17 cellular contexts compared by ENCODE assay signal in the genomic region with DNA sequence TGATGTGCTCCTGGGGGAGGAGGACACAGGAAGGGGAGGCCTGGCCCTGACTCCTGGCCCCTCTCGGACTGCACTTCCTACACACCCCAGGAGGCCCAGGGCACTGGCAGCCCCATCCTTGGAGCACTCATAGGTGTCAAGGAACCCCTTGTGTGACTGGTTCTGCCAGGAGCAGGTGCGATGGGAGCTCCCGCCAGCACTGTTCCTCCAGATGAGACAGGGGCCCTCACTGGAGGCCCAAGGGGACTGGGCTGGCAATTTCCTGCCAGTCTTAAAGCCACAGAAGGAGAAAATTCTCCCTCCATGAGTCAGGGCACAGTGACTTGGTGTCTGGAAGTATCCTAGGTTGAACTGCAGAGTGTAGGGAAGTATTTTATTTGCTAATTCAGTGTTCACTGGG. TPM values are rescaled to one million over a fixed set of nuclear protein-coding genes. Genes with fewer than 3 reads are reported as not detected.
DNase-seq lines count a peak whose midpoint lies in the region; ATAC-seq, FAIRE-seq and TF ChIP-seq lines count a peak whose summit lies in the region.
"Had no signal": no experiment of that assay in that cellular context is flagged by ENCODE, and none has a peak within 500 bp of the region (broad histone marks: within the 10 kb centered on the region; RNA-seq: fewer than 3 reads in every experiment).

No MANE protein-coding gene starts in this region.

- TF ChIP-seq CTCF in mammary epithelial cell (conservative IDR thresholded peaks at IDR 0.05 in 1 of 2, IDR thresholded peaks at IDR 0.05 in 1 of 2; ENCODE audit: extremely low read depth in 1 of 2, insufficient read depth in 1 of 2, low read depth in 1 of 2, low read length in 2 of 2) (no peak), breast epithelium (IDR thresholded peaks at IDR 0.05) (no peak), esophagus muscularis mucosa (IDR thresholded peaks at IDR 0.05) (no peak), testis (IDR thresholded peaks at IDR 0.05) (no peak), upper lobe of left lung (IDR thresholded peaks at IDR 0.05) (no peak)

- H3K9me3 ChIP-seq in mammary epithelial cell (replicated peaks; ENCODE audit: insufficient read depth, low read length) (no peaks in the 10 kb centered on the region), breast epithelium (no peaks in the 10 kb centered on the region), esophagus muscularis mucosa (no peaks in the 10 kb centered on the region), testis (no peaks in the 10 kb centered on the region), upper lobe of left lung (no peaks in the 10 kb centered on the region)
- H3K9me3 ChIP-seq: A549, adrenal gland, suprapubic skin had no signal

- TF ChIP-seq POLR2A in breast epithelium (IDR thresholded peaks at IDR 0.05): no peak
- no peak for TF ChIP-seq POLR2A in esophagus muscularis mucosa (IDR thresholded peaks at IDR 0.05; ENCODE audit: low read depth)
- TF ChIP-seq POLR2A in testis (IDR thresholded peaks at IDR 0.05): no peak
- TF ChIP-seq POLR2A in upper lobe of left lung (IDR thresholded peaks at IDR 0.05): no peak

- in situ Hi-C loops in mammary epithelial cell (cut with MboI; ENCODE audit: low sequenced_read_pairs in 2 of 2): no loop called here

- intact Hi-C loops in mammary epithelial cell (cut with micrococcal nuclease): no loop called here
- intact Hi-C loops in breast epithelium (cut with DNase I; ENCODE audit: low total_unique reads): no loop called here
- intact Hi-C loops in esophagus muscularis mucosa (cut with DNase I): no loop called here
- intact Hi-C loops in testis (cut with DNase I; ENCODE audit: low total_unique reads): no loop called here

- FAIRE-seq in RCC 7860 (lab: Jason Lieb, UNC): peak; percentile 69
- FAIRE-seq: A549 had no signal

- no peak for ATAC-seq in stimulated activated naive B cell treated with anti-CD40 and anti-IgM and Interleukin-4, amounts not matched to agents 10 μg/mL and 1 μg/mL and 100 μg/mL, for 72 hours (replicated peaks)
- ATAC-seq in upper lobe of left lung (ENCODE audit: low FRiP score in 2 of 2): no peak
- ATAC-seq: A549 had no signal

- BruUV-seq in mammary epithelial cell (replicated peaks; lab: Mats Ljungman, UMichigan): no TSS peak

- dilution Hi-C loops in mammary epithelial cell (cut with HindIII; ENCODE audit: low sequenced_read_pairs): no loop called here

- TF ChIP-seq EP300 in esophagus muscularis mucosa (IDR thresholded peaks at IDR 0.05): no peak
- no peak for TF ChIP-seq EP300 in upper lobe of left lung (IDR thresholded peaks at IDR 0.05)

- no peak overlapping the region for H3K4me3 Mint-ChIP-seq in stimulated activated naive B cell treated with anti-CD40 and anti-IgM and Interleukin-4, amounts not matched to agents 10 μg/mL and 1 μg/mL and 100 μg/mL, for 72 hours
- H3K4me3 Mint-ChIP-seq: T-helper 2 cell treated with Interferon-gamma antibody and Interleukin-4, amounts not matched to agents 5 μg/mL and 100 μg/mL, for 36 hours had no signal

- H3K4me2 ChIP-seq in mammary epithelial cell (ENCODE audit: insufficient read depth, low read depth, low read length): no peak overlapping the region
- H3K4me2 ChIP-seq: A549 had no signal

- H3K27me3 Mint-ChIP-seq in stimulated activated naive B cell treated with anti-CD40 and anti-IgM and Interleukin-4, amounts not matched to agents 10 μg/mL and 1 μg/mL and 100 μg/mL, for 72 hours: peaks cover 16 to 18% of the 10 kb centered on the region in 2 donors

- H4K20me1 ChIP-seq in mammary epithelial cell (ENCODE audit: insufficient read depth, low read length): no peaks in the 10 kb centered on the region

- no peak overlapping the region for H3K9ac ChIP-seq in mammary epithelial cell (ENCODE audit: insufficient read depth, low read length)

- DNase-seq in mammary epithelial cell (peak; percentile 11), breast epithelium (ENCODE audit: low spot score in 2 of 2) (no peak), RCC 7860 (ENCODE audit: low spot score) (peak; percentile 11), esophagus muscularis mucosa (ENCODE audit: extremely low spot score) (peak; percentile 79), testis (peak; percentile 8), Ammon's horn (ENCODE audit: low spot score) (no peak), upper lobe of left lung (no peak)
- no peak for DNase-seq in stimulated activated naive B cell treated with anti-CD40 and anti-IgM and Interleukin-4, amounts not matched to agents 10 μg/mL and 1 μg/mL and 100 μg/mL, for 72 hours
- DNase-seq: COR-L47, NCI-H2081 treated with DMSO at 0.1 percent for 48 hours, SHP77 had no signal

- H3K27ac ChIP-seq in mammary epithelial cell (ENCODE audit: insufficient read depth, low read depth, low read length) (no peak overlapping the region), breast epithelium (no peak overlapping the region), esophagus muscularis mucosa (replicated peaks in 1 of 4) (no peak overlapping the region), testis (no peak overlapping the region), upper lobe of left lung (no peak overlapping the region)
- H3K27ac ChIP-seq: A549, adrenal gland, suprapubic skin had no signal

- 58% methylated on average over 3 of the region's 3 CpGs for WGBS in mammary epithelial cell (ENCODE audit: low coverage, missing lambda C conversion rate)
- 42% methylated on average over 3 of the region's 3 CpGs for WGBS in esophagus muscularis mucosa
- WGBS in testis, 2 donors: 57 to 66% methylated on average over 3 of the region's 3 CpGs
- 33 to 52% methylated on average over 1 to 3 of the region's 3 CpGs for WGBS in upper lobe of left lung, 2 donors

- H3K27ac Mint-ChIP-seq in stimulated activated naive B cell treated with anti-CD40 and anti-IgM and Interleukin-4, amounts not matched to agents 10 μg/mL and 1 μg/mL and 100 μg/mL, for 72 hours: no peak overlapping the region
- H3K27ac Mint-ChIP-seq: T-helper 2 cell treated with Interferon-gamma antibody and Interleukin-4, amounts not matched to agents 5 μg/mL and 100 μg/mL, for 36 hours had no signal

- H3K36me3 Mint-ChIP-seq in stimulated activated naive B cell treated with anti-CD40 and anti-IgM and Interleukin-4, amounts not matched to agents 10 μg/mL and 1 μg/mL and 100 μg/mL, for 72 hours: no peaks in the 10 kb centered on the region

- H3K9me3 Mint-ChIP-seq in stimulated activated naive B cell treated with anti-CD40 and anti-IgM and Interleukin-4, amounts not matched to agents 10 μg/mL and 1 μg/mL and 100 μg/mL, for 72 hours: peaks cover 0 to 3% of the 10 kb centered on the region in 2 donors
- H3K9me3 Mint-ChIP-seq: T-helper 2 cell treated with Interferon-gamma antibody and Interleukin-4, amounts not matched to agents 5 μg/mL and 100 μg/mL, for 36 hours had no signal

- no peaks in the 10 kb centered on the region for H3K79me2 ChIP-seq in mammary epithelial cell (ENCODE audit: insufficient read depth, low read length)

- no peaks in the 10 kb centered on the region for H3K4me1 Mint-ChIP-seq in stimulated activated naive B cell treated with anti-CD40 and anti-IgM and Interleukin-4, amounts not matched to agents 10 μg/mL and 1 μg/mL and 100 μg/mL, for 72 hours

- H3K36me3 ChIP-seq in mammary epithelial cell (ENCODE audit: insufficient read depth, low read length) (no peaks in the 10 kb centered on the region), breast epithelium (no peaks in the 10 kb centered on the region), esophagus muscularis mucosa (no peaks in the 10 kb centered on the region), testis (ENCODE audit: low read depth, missing control alignments) (no peaks in the 10 kb centered on the region), upper lobe of left lung (no peaks in the 10 kb centered on the region)
- H3K36me3 ChIP-seq: adrenal gland, suprapubic skin had no signal

- H3K4me1 ChIP-seq in mammary epithelial cell (ENCODE audit: insufficient read depth, low read length) (no peaks in the 10 kb centered on the region), breast epithelium (no peaks in the 10 kb centered on the region), esophagus muscularis mucosa (no peaks in the 10 kb centered on the region), testis (no peaks in the 10 kb centered on the region), upper lobe of left lung (no peaks in the 10 kb centered on the region)
- H3K4me1 ChIP-seq: A549, adrenal gland, suprapubic skin had no signal

- H2AFZ ChIP-seq in mammary epithelial cell (ENCODE audit: low read depth, low read length): no peak overlapping the region

- H3K4me3 ChIP-seq in mammary epithelial cell (replicated peaks in 1 of 3; ENCODE audit: insufficient read depth in 1 of 3, low read depth in 2 of 3, low read length in 3 of 3) (no peak overlapping the region), breast epithelium (no peak overlapping the region), esophagus muscularis mucosa (no peak overlapping the region), testis (no peak overlapping the region), upper lobe of left lung (no peak overlapping the region)
- H3K4me3 ChIP-seq: A549, adrenal gland, suprapubic skin had no signal

- CTCF ChIA-PET in mammary epithelial cell (lab: Charles Lee; ENCODE audit: low non-redundant PET): no interaction called here

- H3K27me3 ChIP-seq in mammary epithelial cell (ENCODE audit: insufficient read depth, low read length) (peaks cover 2% of the 10 kb centered on the region), breast epithelium (peaks cover 0 to 12% of the 10 kb centered on the region in 2 donors), esophagus muscularis mucosa (peaks cover 0 to 55% (median 0%) of the 10 kb centered on the region in 4 donors), testis (no peaks in the 10 kb centered on the region), upper lobe of left lung (no peaks in the 10 kb centered on the region)

RNA-seq across cellular contexts. Expression of gene MAL, which starts 42.8 kb away (rescaled TPM):
- total RNA-seq in mammary epithelial cell (not detected), breast epithelium (1 to 10 TPM in 1 of 3 donors, under 1 TPM in 1, not detected in 1; 0.32 to 2.3 TPM), esophagus muscularis mucosa (10 to 100 TPM; 23.3 to 46.2 (median 36.6) TPM), testis (under 1 TPM; 0.62 to 0.79 TPM), upper lobe of left lung (10 to 100 TPM in 1 of 6 donors, 1 to 10 TPM in 4, not detected in 1; 3.7 to 13.0 (median 5.0) TPM)
- polyA plus RNA-seq in mammary epithelial cell (not detected), testis (ENCODE audit: insufficient read depth, low read depth, low replicate concordance) (1.3 TPM)
- not detected for polyA minus RNA-seq in mammary epithelial cell
- total RNA-seq: fibroblast of lung had no signal
- polyA plus RNA-seq: A549, fibroblast of lung, neural cell had no signal

Comparison
In these comparisons a context has a peak if more than half of its experiments do, and no peak if none do; other contexts are left out.
1. DNase-seq: peak in mammary epithelial cell (single experiment), RCC 7860 (single experiment), esophagus muscularis mucosa (single experiment) and testis (single experiment); none in breast epithelium (0 of 2), Ammon's horn (single experiment), stimulated activated naive B cell treated with anti-CD40 and anti-IgM and Interleukin-4, amounts not matched to agents 10 μg/mL and 1 μg/mL and 100 μg/mL, for 72 hours (single experiment) and upper lobe of left lung (0 of 2).